ENCODE assay signal across 1 cellular context in genomic region chr3:129207347-129207947, GRCh38.
TF ChIP-seq lines count a peak whose summit lies in the region.

No MANE protein-coding gene starts in this region.

TF ChIP-seq in GM23338, 12 proteins besides CTCF, POLR2A, EP300 and RAD21:
- TF ChIP-seq ZNF462 (CRISPR knock-in tag; IDR thresholded peaks at IDR 0.05): no peak
- no peak for TF ChIP-seq JUNB (IDR thresholded peaks at IDR 0.05; ENCODE audit: unreplicated experiment)
- TF ChIP-seq NANOG (IDR thresholded peaks at IDR 0.05; ENCODE audit: borderline replicate concordance): no peak
- TF ChIP-seq EZH2 (IDR thresholded peaks at IDR 0.05; ENCODE audit: low read depth, unreplicated experiment): no peak
- no peak for TF ChIP-seq ZNF114 (CRISPR knock-in tag; IDR thresholded peaks at IDR 0.05)
- no peak for TF ChIP-seq ETS1 (IDR thresholded peaks at IDR 0.05)
- TF ChIP-seq CREB1 (CRISPR knock-in tag; IDR thresholded peaks at IDR 0.05; ENCODE audit: low read depth): no peak
- no peak for TF ChIP-seq ZNF331 (CRISPR knock-in tag; IDR thresholded peaks at IDR 0.05; ENCODE audit: low read depth)
- TF ChIP-seq REST (IDR thresholded peaks at IDR 0.05; ENCODE audit: unreplicated experiment): no peak
- TF ChIP-seq STAT1 (IDR thresholded peaks at IDR 0.05; ENCODE audit: unreplicated experiment): no peak
- no peak for TF ChIP-seq POLR2AphosphoS5 (IDR thresholded peaks at IDR 0.05; ENCODE audit: low read depth)
- TF ChIP-seq EZH2phosphoT487 (IDR thresholded peaks at IDR 0.05; ENCODE audit: unreplicated experiment): no peak
